Comparison of ENCODE assay signal across 15 cellular contexts in the genomic region with DNA sequence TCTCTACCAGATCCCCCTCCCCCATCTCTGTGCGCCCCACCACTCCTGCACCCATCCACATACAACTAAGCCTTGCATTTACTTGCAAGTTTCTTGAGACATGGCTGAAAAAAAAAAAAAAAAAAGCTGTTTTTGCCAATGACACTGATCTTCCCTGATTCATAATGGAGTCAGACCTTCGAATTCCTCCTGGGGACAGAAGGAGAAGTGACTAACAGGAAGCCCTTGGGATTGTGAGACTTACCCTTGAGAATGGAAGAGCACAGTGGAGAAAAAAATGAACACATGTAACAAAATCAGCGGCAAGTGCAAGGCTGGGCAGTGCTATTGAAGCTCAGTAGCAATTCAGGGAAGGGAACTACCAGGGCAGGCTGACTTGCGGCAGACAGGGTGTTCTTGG.
DNase-seq lines count a peak whose midpoint lies in the region; ATAC-seq, FAIRE-seq and TF ChIP-seq lines count a peak whose summit lies in the region.
"Had no signal": no experiment of that assay in that cellular context is flagged by ENCODE, and none has a peak within 500 bp of the region (broad histone marks: within the 10 kb centered on the region; RNA-seq: fewer than 3 reads in every experiment).

No MANE protein-coding gene starts in this region.

- no peak overlapping the region for H4K91ac ChIP-seq in neuronal stem cell (ENCODE audit: low read depth, low read length, poor library complexity)

- H2BK5ac ChIP-seq in neuronal stem cell (ENCODE audit: low read length): no peak overlapping the region

- no peaks in the 10 kb centered on the region for H3K9me3 ChIP-seq in RWPE2 (ENCODE audit: severe bottlenecking)
- H3K9me3 ChIP-seq in endothelial cell of umbilical vein (replicated peaks; ENCODE audit: control insufficient read depth, insufficient read depth, low read length): no peaks in the 10 kb centered on the region
- H3K9me3 ChIP-seq in neuronal stem cell (replicated peaks in 1 of 2; ENCODE audit: control insufficient read depth in 2 of 2, insufficient read depth in 1 of 2, low read depth in 1 of 2, low read length in 2 of 2): peaks cover 0 to 1% of the 10 kb centered on the region in 2 donors
- no peaks in the 10 kb centered on the region for H3K9me3 ChIP-seq in A673 (ENCODE audit: low read depth, low read length, poor library complexity, severe bottlenecking)

- H2AFZ ChIP-seq in endothelial cell of umbilical vein (ENCODE audit: low read depth, low read length) (peak overlapping the region; percentile 18), neuronal stem cell (ENCODE audit: low read length) (peak overlapping the region; percentile 56)

- H3K4me1 Mint-ChIP-seq in stimulated activated naive CD8-positive, alpha-beta T cell treated with anti-CD3 and anti-CD28 coated beads, Interleukin-15, amount 100 ng/mL, for 72 hours: peaks cover 21% of the 10 kb centered on the region

- no peak overlapping the region for H3K23ac ChIP-seq in neuronal stem cell (ENCODE audit: low read depth, low read length, poor library complexity)

- no peak overlapping the region for H2BK15ac ChIP-seq in neuronal stem cell (ENCODE audit: low read length)

- TF ChIP-seq CTCF in RWPE2 (IDR thresholded peaks at IDR 0.05; ENCODE audit: poor library complexity, severe bottlenecking) (no peak), endothelial cell of umbilical vein (IDR thresholded peaks at IDR 0.05; ENCODE audit: extremely low read depth in 1 of 2, insufficient read depth in 1 of 2, low read depth in 1 of 2, low read length in 2 of 2) (no peak), A673 (conservative IDR thresholded peaks at IDR 0.05; ENCODE audit: low read depth, low read length) (no peak)

- no peak overlapping the region for H3K27ac Mint-ChIP-seq in stimulated activated naive CD8-positive, alpha-beta T cell treated with anti-CD3 and anti-CD28 coated beads, Interleukin-15, amount 100 ng/mL, for 72 hours
- H3K27ac Mint-ChIP-seq: activated naive CD8-positive, alpha-beta T cell treated with anti-CD3 and anti-CD28 coated beads, Interleukin-2, amount 50 U/mL, for 24 hours; B cell; progenitor cell of endocrine pancreas had no signal

- no peak overlapping the region for H2BK12ac ChIP-seq in neuronal stem cell (ENCODE audit: low read length)

- H3K27me3 ChIP-seq in RWPE2 (ENCODE audit: insufficient read depth, poor library complexity, severe bottlenecking) (no peaks in the 10 kb centered on the region), endothelial cell of umbilical vein (ENCODE audit: control insufficient read depth in 2 of 2, insufficient read depth in 2 of 2, low read length in 2 of 2) (no peaks in the 10 kb centered on the region), neuronal stem cell (ENCODE audit: control insufficient read depth in 3 of 3, insufficient read depth in 3 of 3, low read depth in 1 of 3, low read length in 3 of 3) (no peaks in the 10 kb centered on the region), A673 (replicated peaks; ENCODE audit: insufficient read depth, low read depth, low read length, poor library complexity) (no peaks in the 10 kb centered on the region)

- H3K79me1 ChIP-seq in neuronal stem cell (ENCODE audit: low read depth, low read length): no peaks in the 10 kb centered on the region

- H2AK5ac ChIP-seq in neuronal stem cell (ENCODE audit: low read depth, low read length): no peak overlapping the region

- BruUV-seq in endothelial cell of umbilical vein (replicated peaks; lab: Mats Ljungman, UMichigan): no TSS peak
- no TSS peak for BruUV-seq in A673 (replicated peaks; lab: Mats Ljungman, UMichigan)

- no peaks in the 10 kb centered on the region for H3K9me3 Mint-ChIP-seq in stimulated activated naive CD8-positive, alpha-beta T cell treated with anti-CD3 and anti-CD28 coated beads, Interleukin-15, amount 100 ng/mL, for 72 hours
- H3K9me3 Mint-ChIP-seq: activated naive CD8-positive, alpha-beta T cell treated with anti-CD3 and anti-CD28 coated beads, Interleukin-2, amount 50 U/mL, for 24 hours had no signal

- no peaks in the 10 kb centered on the region for H4K20me1 ChIP-seq in endothelial cell of umbilical vein (replicated peaks; ENCODE audit: control insufficient read depth, extremely low read depth, insufficient read depth, low read length)

- H3K18ac ChIP-seq in neuronal stem cell (ENCODE audit: low read length): no peak overlapping the region

- peak; percentile 66 for DNase-seq in Daoy (ENCODE audit: low read depth)
- no peak for DNase-seq in RWPE2 (ENCODE audit: low spot score)
- peak; percentile 59 for DNase-seq in endothelial cell of umbilical vein (ENCODE audit: low read depth, low spot score)
- DNase-seq in neuronal stem cell (ENCODE audit: low spot score): no peak
- DNase-seq in foreskin melanocyte: no peak
- no peak for DNase-seq in A673 (ENCODE audit: low spot score)
- no peak for DNase-seq in stimulated activated naive CD8-positive, alpha-beta T cell treated with anti-CD3 and anti-CD28 coated beads, Interleukin-15, amount 100 ng/mL, for 72 hours
- DNase-seq: activated naive CD8-positive, alpha-beta T cell treated with anti-CD3 and anti-CD28 coated beads, Interleukin-2, amount 50 U/mL, for 24 hours; effector CD4-positive, alpha-beta T cell; NCI-H774; stimulated activated CD4-positive, alpha-beta T cell treated with anti-CD3 and anti-CD28 coated beads, Interleukin-2, amount 100 ng/mL, for 24 hours; WERI-Rb-1 had no signal

- WGBS in neuronal stem cell (ENCODE audit: extremely low coverage in 2 of 2, insufficient read length in 2 of 2, insufficient replicate concordance in 1 of 2), 2 donors: no CpG with 5 or more reads among the region's 4 CpGs

- no peak overlapping the region for H3K27ac ChIP-seq in RWPE2 (ENCODE audit: poor library complexity, severe bottlenecking)
- peak overlapping the region; percentile 92 for H3K27ac ChIP-seq in endothelial cell of umbilical vein (ENCODE audit: insufficient read depth, low read depth, low read length)
- H3K27ac ChIP-seq in neuronal stem cell (replicated peaks; ENCODE audit: low read length): no peak overlapping the region
- no peak overlapping the region for H3K27ac ChIP-seq in A673 (ENCODE audit: low read depth, low read length, poor library complexity, severe bottlenecking)
- H3K27ac ChIP-seq: WERI-Rb-1 had no signal

- H3K36me3 ChIP-seq in RWPE2 (ENCODE audit: low read depth) (no peaks in the 10 kb centered on the region), endothelial cell of umbilical vein (ENCODE audit: control insufficient read depth in 2 of 2, extremely low read depth in 1 of 2, insufficient read depth in 2 of 2, low read length in 2 of 2) (no peaks in the 10 kb centered on the region), neuronal stem cell (replicated peaks in 1 of 2; ENCODE audit: control insufficient read depth in 2 of 2, insufficient read depth in 2 of 2, low read length in 2 of 2) (no peaks in the 10 kb centered on the region), A673 (ENCODE audit: insufficient read depth, low read length, poor library complexity, severe bottlenecking) (no peaks in the 10 kb centered on the region)
- H3K36me3 ChIP-seq: WERI-Rb-1 had no signal

- no peak overlapping the region for H3K4me3 Mint-ChIP-seq in stimulated activated naive CD8-positive, alpha-beta T cell treated with anti-CD3 and anti-CD28 coated beads, Interleukin-15, amount 100 ng/mL, for 72 hours
- H3K4me3 Mint-ChIP-seq: activated naive CD8-positive, alpha-beta T cell treated with anti-CD3 and anti-CD28 coated beads, Interleukin-2, amount 50 U/mL, for 24 hours; B cell had no signal

- H3K4me2 ChIP-seq in endothelial cell of umbilical vein (ENCODE audit: insufficient read depth, low read length): peak overlapping the region; percentile 42
- H3K4me2 ChIP-seq in neuronal stem cell (ENCODE audit: insufficient read depth, low read length, poor library complexity, severe bottlenecking): no peak overlapping the region

- intact Hi-C loops in endothelial cell of umbilical vein (cut with micrococcal nuclease) (loop anchor here (1.0 to 5.0 kb wide), 4 partner anchors 35 to 547 kb away; no protein-coding TSS in a partner anchor), A673 (cut with micrococcal nuclease; ENCODE audit: unreplicated experiment) (no loop called here)

- H3K9me1 ChIP-seq in endothelial cell of umbilical vein (replicated peaks; ENCODE audit: control insufficient read depth, extremely low read depth, insufficient read depth, low read length): no peaks in the 10 kb centered on the region

- H3K4me3 ChIP-seq in RWPE2 (ENCODE audit: severe bottlenecking) (no peak overlapping the region), endothelial cell of umbilical vein (replicated peaks in 1 of 3; ENCODE audit: insufficient read depth in 1 of 3, low read depth in 1 of 3, low read length in 3 of 3) (no peak overlapping the region), neuronal stem cell (ENCODE audit: low read length in 2 of 2) (no peak overlapping the region), A673 (ENCODE audit: low read depth, low read length, poor library complexity, severe bottlenecking) (no peak overlapping the region)

- no peak overlapping the region for H2BK120ac ChIP-seq in neuronal stem cell (ENCODE audit: low read depth, low read length)

- H3K4me1 ChIP-seq in RWPE2 (ENCODE audit: insufficient read depth, poor library complexity, severe bottlenecking) (peaks cover 6% of the 10 kb centered on the region), endothelial cell of umbilical vein (ENCODE audit: control insufficient read depth, extremely low read depth, insufficient read depth, low read length) (peaks cover 30% of the 10 kb centered on the region), neuronal stem cell (ENCODE audit: control insufficient read depth in 2 of 2, insufficient read depth in 1 of 2, low read depth in 1 of 2, low read length in 2 of 2) (peaks cover 11 to 20% of the 10 kb centered on the region in 2 donors), A673 (ENCODE audit: insufficient read depth, low read length, poor library complexity, severe bottlenecking) (no peaks in the 10 kb centered on the region)

- dilution Hi-C loops in endothelial cell of umbilical vein (cut with MboI; ENCODE audit: extremely low pct_ligation_motif_present, low sequenced_read_pairs): no loop called here

- POLR2A ChIA-PET in endothelial cell of umbilical vein (lab: Charles Lee): no interaction called here
- POLR2A ChIA-PET in A673 (lab: Charles Lee; ENCODE audit: low non-redundant PET): no interaction called here

- peak overlapping the region; percentile 57 for H3K9ac ChIP-seq in endothelial cell of umbilical vein (replicated peaks; ENCODE audit: extremely low read depth, insufficient read depth, low read length)
- H3K9ac ChIP-seq in neuronal stem cell (ENCODE audit: low read depth, low read length, poor library complexity): no peak overlapping the region

- ATAC-seq in RWPE2 (ENCODE audit: low read depth): peak; percentile 58
- ATAC-seq in HG02884 (IDR thresholded peaks at IDR 0.05; ENCODE audit: unreplicated experiment): no peak
- no peak for ATAC-seq in stimulated activated naive CD8-positive, alpha-beta T cell treated with anti-CD3 and anti-CD28 coated beads, Interleukin-15, amount 100 ng/mL, for 72 hours
- ATAC-seq: activated naive CD8-positive, alpha-beta T cell treated with anti-CD3 and anti-CD28 coated beads, Interleukin-2, amount 50 U/mL, for 24 hours had no signal

- H3K14ac ChIP-seq in neuronal stem cell (ENCODE audit: low read length): no peak overlapping the region

- no peaks in the 10 kb centered on the region for H3K79me2 ChIP-seq in endothelial cell of umbilical vein (ENCODE audit: control insufficient read depth, insufficient read depth, low read length)

- CTCF ChIA-PET in endothelial cell of umbilical vein (lab: Charles Lee) (interaction anchor here (0.6 to 2.1 kb wide), 8 partner anchors 50 to 659 kb away, joined by 3 to 15 read pairs (median 3); no protein-coding TSS in a partner anchor), A673 (lab: Charles Lee) (no interaction called here)

- peak; percentile 92 for FAIRE-seq in endothelial cell of umbilical vein (lab: Jason Lieb, UNC)

- no peak overlapping the region for H4K8ac ChIP-seq in neuronal stem cell (ENCODE audit: low read depth, low read length)

- no peak overlapping the region for H3K4ac ChIP-seq in neuronal stem cell (ENCODE audit: low read length)

- H3K27me3 Mint-ChIP-seq in stimulated activated naive CD8-positive, alpha-beta T cell treated with anti-CD3 and anti-CD28 coated beads, Interleukin-15, amount 100 ng/mL, for 72 hours: peaks cover 6% of the 10 kb centered on the region
- H3K27me3 Mint-ChIP-seq: activated naive CD8-positive, alpha-beta T cell treated with anti-CD3 and anti-CD28 coated beads, Interleukin-2, amount 50 U/mL, for 24 hours had no signal

- TF ChIP-seq POLR2A in endothelial cell of umbilical vein (IDR thresholded peaks at IDR 0.05; ENCODE audit: low read depth, low read length): no peak

Comparison
In these comparisons a context has a peak if more than half of its experiments do, and no peak if none do; other contexts are left out.
1. DNase-seq: peak in Daoy (single experiment) and endothelial cell of umbilical vein (single experiment); none in RWPE2 (single experiment), neuronal stem cell (single experiment), foreskin melanocyte (single experiment), A673 (single experiment) and stimulated activated naive CD8-positive, alpha-beta T cell treated with anti-CD3 and anti-CD28 coated beads, Interleukin-15, amount 100 ng/mL, for 72 hours (0 of 2).